1 cellular context compared by ENCODE assay signal in genomic region chr1:28180310-28181305, GRCh38.
TF ChIP-seq lines count a peak whose summit lies in the region.

No MANE protein-coding gene starts in this region.

TF ChIP-seq in GM23338, 12 proteins besides CTCF, POLR2A, EP300 and RAD21 (continued from another document):
- TF ChIP-seq, protein P1, sequence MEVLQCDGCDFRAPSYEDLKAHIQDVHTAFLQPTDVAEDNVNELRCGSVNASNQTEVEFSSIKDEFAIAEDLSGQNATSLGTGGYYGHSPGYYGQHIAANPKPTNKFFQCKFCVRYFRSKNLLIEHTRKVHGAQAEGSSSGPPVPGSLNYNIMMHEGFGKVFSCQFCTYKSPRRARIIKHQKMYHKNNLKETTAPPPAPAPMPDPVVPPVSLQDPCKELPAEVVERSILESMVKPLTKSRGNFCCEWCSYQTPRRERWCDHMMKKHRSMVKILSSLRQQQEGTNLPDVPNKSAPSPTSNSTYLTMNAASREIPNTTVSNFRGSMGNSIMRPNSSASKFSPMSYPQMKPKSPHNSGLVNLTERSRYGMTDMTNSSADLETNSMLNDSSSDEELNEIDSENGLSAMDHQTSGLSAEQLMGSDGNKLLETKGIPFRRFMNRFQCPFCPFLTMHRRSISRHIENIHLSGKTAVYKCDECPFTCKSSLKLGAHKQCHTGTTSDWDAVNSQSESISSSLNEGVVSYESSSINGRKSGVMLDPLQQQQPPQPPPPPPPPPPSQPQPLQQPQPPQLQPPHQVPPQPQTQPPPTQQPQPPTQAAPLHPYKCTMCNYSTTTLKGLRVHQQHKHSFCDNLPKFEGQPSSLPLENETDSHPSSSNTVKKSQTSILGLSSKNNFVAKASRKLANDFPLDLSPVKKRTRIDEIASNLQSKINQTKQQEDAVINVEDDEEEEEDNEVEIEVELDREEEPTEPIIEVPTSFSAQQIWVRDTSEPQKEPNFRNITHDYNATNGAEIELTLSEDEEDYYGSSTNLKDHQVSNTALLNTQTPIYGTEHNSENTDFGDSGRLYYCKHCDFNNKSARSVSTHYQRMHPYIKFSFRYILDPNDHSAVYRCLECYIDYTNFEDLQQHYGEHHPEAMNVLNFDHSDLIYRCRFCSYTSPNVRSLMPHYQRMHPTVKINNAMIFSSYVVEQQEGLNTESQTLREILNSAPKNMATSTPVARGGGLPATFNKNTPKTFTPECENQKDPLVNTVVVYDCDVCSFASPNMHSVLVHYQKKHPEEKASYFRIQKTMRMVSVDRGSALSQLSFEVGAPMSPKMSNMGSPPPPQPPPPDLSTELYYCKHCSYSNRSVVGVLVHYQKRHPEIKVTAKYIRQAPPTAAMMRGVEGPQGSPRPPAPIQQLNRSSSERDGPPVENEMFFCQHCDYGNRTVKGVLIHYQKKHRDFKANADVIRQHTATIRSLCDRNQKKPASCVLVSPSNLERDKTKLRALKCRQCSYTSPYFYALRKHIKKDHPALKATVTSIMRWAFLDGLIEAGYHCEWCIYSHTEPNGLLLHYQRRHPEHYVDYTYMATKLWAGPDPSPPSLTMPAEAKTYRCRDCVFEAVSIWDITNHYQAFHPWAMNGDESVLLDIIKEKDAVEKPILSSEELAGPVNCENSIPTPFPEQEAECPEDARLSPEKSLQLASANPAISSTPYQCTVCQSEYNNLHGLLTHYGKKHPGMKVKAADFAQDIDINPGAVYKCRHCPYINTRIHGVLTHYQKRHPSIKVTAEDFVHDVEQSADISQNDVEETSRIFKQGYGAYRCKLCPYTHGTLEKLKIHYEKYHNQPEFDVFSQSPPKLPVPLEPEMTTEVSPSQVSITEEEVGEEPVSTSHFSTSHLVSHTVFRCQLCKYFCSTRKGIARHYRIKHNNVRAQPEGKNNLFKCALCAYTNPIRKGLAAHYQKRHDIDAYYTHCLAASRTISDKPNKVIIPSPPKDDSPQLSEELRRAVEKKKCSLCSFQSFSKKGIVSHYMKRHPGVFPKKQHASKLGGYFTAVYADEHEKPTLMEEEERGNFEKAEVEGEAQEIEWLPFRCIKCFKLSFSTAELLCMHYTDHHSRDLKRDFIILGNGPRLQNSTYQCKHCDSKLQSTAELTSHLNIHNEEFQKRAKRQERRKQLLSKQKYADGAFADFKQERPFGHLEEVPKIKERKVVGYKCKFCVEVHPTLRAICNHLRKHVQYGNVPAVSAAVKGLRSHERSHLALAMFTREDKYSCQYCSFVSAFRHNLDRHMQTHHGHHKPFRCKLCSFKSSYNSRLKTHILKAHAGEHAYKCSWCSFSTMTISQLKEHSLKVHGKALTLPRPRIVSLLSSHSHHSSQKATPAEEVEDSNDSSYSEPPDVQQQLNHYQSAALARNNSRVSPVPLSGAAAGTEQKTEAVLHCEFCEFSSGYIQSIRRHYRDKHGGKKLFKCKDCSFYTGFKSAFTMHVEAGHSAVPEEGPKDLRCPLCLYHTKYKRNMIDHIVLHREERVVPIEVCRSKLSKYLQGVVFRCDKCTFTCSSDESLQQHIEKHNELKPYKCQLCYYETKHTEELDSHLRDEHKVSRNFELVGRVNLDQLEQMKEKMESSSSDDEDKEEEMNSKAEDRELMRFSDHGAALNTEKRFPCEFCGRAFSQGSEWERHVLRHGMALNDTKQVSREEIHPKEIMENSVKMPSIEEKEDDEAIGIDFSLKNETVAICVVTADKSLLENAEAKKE (CRISPR knock-in tag; IDR thresholded peaks at IDR 0.05), result no peak
- TF ChIP-seq NANOG (IDR thresholded peaks at IDR 0.05; ENCODE audit: borderline replicate concordance) (no peak), REST (IDR thresholded peaks at IDR 0.05; ENCODE audit: unreplicated experiment) (no peak), EZH2phosphoT487 (IDR thresholded peaks at IDR 0.05; ENCODE audit: unreplicated experiment) (no peak), JUNB (IDR thresholded peaks at IDR 0.05; ENCODE audit: unreplicated experiment) (no peak)
- TF ChIP-seq, protein P2, sequence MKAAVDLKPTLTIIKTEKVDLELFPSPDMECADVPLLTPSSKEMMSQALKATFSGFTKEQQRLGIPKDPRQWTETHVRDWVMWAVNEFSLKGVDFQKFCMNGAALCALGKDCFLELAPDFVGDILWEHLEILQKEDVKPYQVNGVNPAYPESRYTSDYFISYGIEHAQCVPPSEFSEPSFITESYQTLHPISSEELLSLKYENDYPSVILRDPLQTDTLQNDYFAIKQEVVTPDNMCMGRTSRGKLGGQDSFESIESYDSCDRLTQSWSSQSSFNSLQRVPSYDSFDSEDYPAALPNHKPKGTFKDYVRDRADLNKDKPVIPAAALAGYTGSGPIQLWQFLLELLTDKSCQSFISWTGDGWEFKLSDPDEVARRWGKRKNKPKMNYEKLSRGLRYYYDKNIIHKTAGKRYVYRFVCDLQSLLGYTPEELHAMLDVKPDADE (IDR thresholded peaks at IDR 0.05), result no peak
TF ChIP-seq in GM23338: peak in this region for 0.
